ENCODE assay signal across 8 cellular contexts in the genomic region with DNA sequence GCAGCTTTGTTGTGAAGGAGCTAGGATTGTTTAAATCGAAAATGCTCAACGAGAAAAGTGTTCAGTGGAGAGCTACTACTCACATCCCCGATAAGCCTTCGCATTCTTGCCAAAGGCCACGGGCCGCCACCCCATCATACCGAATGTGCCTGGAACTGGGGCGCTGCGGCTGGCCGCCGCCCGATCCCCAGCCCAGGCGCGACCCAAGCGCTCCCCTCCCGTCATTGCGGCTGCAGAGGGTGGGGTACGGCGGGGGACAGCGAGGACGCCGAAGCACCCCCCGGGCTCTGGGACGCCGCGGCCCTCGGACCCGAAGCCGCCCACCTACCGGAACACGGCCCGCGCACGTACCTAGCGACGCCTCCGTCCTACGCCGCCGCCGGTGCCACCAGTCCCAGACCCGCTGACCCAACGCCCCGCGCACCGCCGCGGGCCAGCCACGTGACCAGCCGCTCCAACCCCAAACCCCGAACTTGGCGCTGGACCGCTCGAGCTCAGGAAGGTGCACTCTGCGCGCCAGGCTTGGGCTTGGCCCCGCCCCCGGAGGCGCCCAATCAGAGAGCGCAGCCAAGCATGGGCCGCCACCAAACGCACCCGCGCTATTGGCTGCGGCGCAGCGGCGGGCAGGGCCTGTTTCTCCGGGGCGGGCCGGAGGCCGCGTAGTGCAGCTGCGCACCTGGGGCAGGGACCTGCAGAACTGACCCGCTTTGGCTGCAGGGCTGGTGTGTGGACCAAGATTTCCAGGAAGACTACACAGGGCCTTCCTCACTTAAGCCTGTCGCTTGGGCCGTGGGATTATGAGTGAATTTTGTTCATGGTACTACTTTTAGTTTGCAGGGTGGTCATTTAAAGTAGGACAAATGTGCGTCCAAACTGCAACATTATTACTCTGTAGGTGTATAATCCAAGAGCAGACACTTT. TPM values are rescaled to one million over a fixed set of nuclear protein-coding genes. Genes with fewer than 3 reads are reported as not detected.
DNase-seq lines count a peak whose midpoint lies in the region; ATAC-seq, FAIRE-seq and TF ChIP-seq lines count a peak whose summit lies in the region.

Gene SHMT1, minus strand, starts transcription at position 530 of the 921 bp plus-strand sequence. CDS start 7,569 bp downstream, outside the sequence.

- peak within 1 kb of the TSS; percentile 45 for H3K27ac Mint-ChIP-seq in Caco-2 (ENCODE audit: unreplicated experiment)
- H3K27ac Mint-ChIP-seq in activated CD8-positive, alpha-beta memory T cell treated with anti-CD3 and anti-CD28 coated beads, Interleukin-2, amount 10 ng/mL, durations not matched to agents 7 days and 5 days: peak within 1 kb of the TSS; percentile 88

- peak within 1 kb of the TSS; percentile 74 for H4K91ac ChIP-seq in H1 (replicated peaks; ENCODE audit: insufficient read length, low read length)

- POLR2A ChIA-PET in Caco-2 (lab: Charles Lee) (no interaction called here), H1 (lab: Charles Lee; ENCODE audit: partially characterized antibody) (interaction anchor here (0.6 to 3.0 kb wide), 14 partner anchors 10 to 179 kb away, joined by 3 to 13 read pairs (median 4); partner anchors contain the start of genes ALKBH5, MIEF2, SMCR8 and TOP3A)

- no peak within 1 kb of the TSS for H2BK120ac ChIP-seq in H1 (replicated peaks; ENCODE audit: low read depth, low read length)
- no peak within 1 kb of the TSS for H2BK120ac ChIP-seq in mesendoderm (ENCODE audit: low read depth, low read length)

- H3K9me3 Mint-ChIP-seq in Caco-2 (ENCODE audit: unreplicated experiment): no peaks in the 10 kb centered on the region
- H3K9me3 Mint-ChIP-seq in activated CD8-positive, alpha-beta memory T cell treated with anti-CD3 and anti-CD28 coated beads, Interleukin-2, amount 10 ng/mL, durations not matched to agents 7 days and 5 days (ENCODE audit: low read depth): no peaks in the 10 kb centered on the region

- peaks cover 28% of the 10 kb centered on the region for H3K36me3 Mint-ChIP-seq in Caco-2 (ENCODE audit: insufficient read depth, unreplicated experiment)
- H3K36me3 Mint-ChIP-seq in activated CD8-positive, alpha-beta memory T cell treated with anti-CD3 and anti-CD28 coated beads, Interleukin-2, amount 10 ng/mL, durations not matched to agents 7 days and 5 days: peaks cover 9% of the 10 kb centered on the region

- FAIRE-seq in H1 (lab: Jason Lieb, UNC): no peak

- intact Hi-C loops in Caco-2 (cut with micrococcal nuclease; ENCODE audit: unreplicated experiment): loop anchor here (1.0 to 5.0 kb wide), 3 partner anchors 48 to 581 kb away; partner anchors contain the start of genes ALKBH5 and SMCR8

- peaks cover 6% of the 10 kb centered on the region for H3K23me2 ChIP-seq in H1 (ENCODE audit: low read depth, low read length)

- H2AK5ac ChIP-seq in H1 (ENCODE audit: low read depth, low read length): no peak within 1 kb of the TSS
- H2AK5ac ChIP-seq in mesendoderm (ENCODE audit: low read length): peak within 1 kb of the TSS; percentile 58

- H2AFZ ChIP-seq in H1 (ENCODE audit: low read length): peak within 1 kb of the TSS; percentile 83; the same call in 1 of the 2 replicates

- H3K9me3 ChIP-seq in Caco-2 (no peaks in the 10 kb centered on the region), H1 (ENCODE audit: insufficient read depth in 2 of 2, low read depth in 1 of 2, low read length in 1 of 2) (no peaks in the 10 kb centered on the region)

- H2BK20ac ChIP-seq in H1 (ENCODE audit: low read length): no peak within 1 kb of the TSS

- H3K23ac ChIP-seq in H1 (ENCODE audit: insufficient read length) (no peak within 1 kb of the TSS), mesendoderm (ENCODE audit: low read length) (peak within 1 kb of the TSS; percentile 97)

- no peak within 1 kb of the TSS for H3K4ac ChIP-seq in H1 (replicated peaks; ENCODE audit: insufficient read length, low read depth, low read length)
- H3K4ac ChIP-seq in mesendoderm (ENCODE audit: low read depth, low read length): peak within 1 kb of the TSS; percentile 63

- H3K56ac ChIP-seq in H1 (replicated peaks; ENCODE audit: insufficient read length, low read depth, low read length): peak within 1 kb of the TSS; percentile 30
- peak within 1 kb of the TSS; percentile 97 for H3K56ac ChIP-seq in mesendoderm (ENCODE audit: low read length)

- peaks cover 7% of the 10 kb centered on the region; the same call in 1 of the 2 replicates for H3K79me1 ChIP-seq in H1 (ENCODE audit: low read depth, low read length)
- peaks cover 4% of the 10 kb centered on the region for H3K79me1 ChIP-seq in mesendoderm (ENCODE audit: low read length)

- H4K20me1 ChIP-seq in H1 (replicated peaks in 1 of 2; ENCODE audit: control insufficient read depth in 1 of 2, insufficient read depth in 2 of 2, low read length in 2 of 2): peaks cover 0 to 2% of the 10 kb centered on the region in 2 experiments

- H3K36me3 ChIP-seq in Caco-2 (ENCODE audit: control insufficient read depth, insufficient read depth, low read length): no peaks in the 10 kb centered on the region
- peaks cover 0 to 8% (median 3%) of the 10 kb centered on the region in 4 experiments; a peak in 3 of 8 replicates for H3K36me3 ChIP-seq in H1 (ENCODE audit: control insufficient read depth in 2 of 4, insufficient read depth in 4 of 4, low read length in 3 of 4)
- no peaks in the 10 kb centered on the region for H3K36me3 ChIP-seq in mesendoderm (ENCODE audit: control insufficient read depth, insufficient read depth, low read length)

- H3K18ac ChIP-seq in H1 (ENCODE audit: extremely low read depth, low read length): peak within 1 kb of the TSS; percentile 72
- H3K18ac ChIP-seq in mesendoderm (ENCODE audit: low read length): peak within 1 kb of the TSS; percentile 47

- CTCF ChIA-PET in Caco-2 (lab: Charles Lee): interaction anchor here (0.6 kb wide), 1 partner anchor 262 kb away, joined by 3 read pairs; no protein-coding TSS in a partner anchor
- CTCF ChIA-PET in activated CD8-positive, alpha-beta memory T cell treated with anti-CD3 and anti-CD28 coated beads, Interleukin-2, amount 10 ng/mL, durations not matched to agents 7 days and 5 days (lab: Charles Lee): interaction anchor here (0.8 to 1.6 kb wide), 4 partner anchors 10 to 263 kb away, joined by 3 to 4 read pairs (median 3); no protein-coding TSS in a partner anchor
- CTCF ChIA-PET in H1 (lab: Charles Lee; ENCODE audit: partially characterized antibody): interaction anchor here (0.8 to 1.9 kb wide), 4 partner anchors 11 to 43 kb away, joined by 3 to 5 read pairs (median 4); no protein-coding TSS in a partner anchor

- BruUV-seq in Caco-2 (replicated peaks; lab: Mats Ljungman, UMichigan): TSS peak; percentile 66

- H2BK15ac ChIP-seq in H1 (ENCODE audit: low read length) (no peak within 1 kb of the TSS), mesendoderm (replicated peaks; ENCODE audit: low read depth) (no peak within 1 kb of the TSS)

- TF ChIP-seq CTCF in Caco-2 (IDR thresholded peaks at IDR 0.05; ENCODE audit: insufficient read depth in 1 of 2, low read depth in 1 of 2, low read length in 1 of 2, severe bottlenecking in 1 of 2, unreplicated experiment in 1 of 2): no peak
- 0 out of 4 replicates have a peak, but pooled peaks of 1 of the 3 experiments have one; percentile 3 for TF ChIP-seq CTCF in H1 (IDR thresholded peaks at IDR 0.05; ENCODE audit: control extremely low read depth in 1 of 3, insufficient read depth in 1 of 3, low read depth in 1 of 3, low read length in 3 of 3)

- H3K27ac ChIP-seq in H1 (ENCODE audit: low read depth, low read length) (no peak within 1 kb of the TSS; the same call in 1 of the 2 replicates), mesendoderm (ENCODE audit: low read depth, low read length) (peak within 1 kb of the TSS; percentile 38)

- H3K27me3 Mint-ChIP-seq in Caco-2 (ENCODE audit: insufficient read depth, unreplicated experiment): no peaks in the 10 kb centered on the region
- no peaks in the 10 kb centered on the region for H3K27me3 Mint-ChIP-seq in activated CD8-positive, alpha-beta memory T cell treated with anti-CD3 and anti-CD28 coated beads, Interleukin-2, amount 10 ng/mL, durations not matched to agents 7 days and 5 days

- peak within 1 kb of the TSS; percentile 78 to 79 for H3K4me2 ChIP-seq in H1 (ENCODE audit: insufficient read depth in 1 of 2, low read depth in 2 of 2, low read length in 2 of 2)
- H3K4me2 ChIP-seq in mesendoderm (ENCODE audit: low read length): peak within 1 kb of the TSS; percentile 89

- H4K8ac ChIP-seq in H1 (ENCODE audit: extremely low read depth, insufficient read depth, low read length): peak within 1 kb of the TSS; percentile 94
- H4K8ac ChIP-seq in mesendoderm (ENCODE audit: low read depth, low read length): peak within 1 kb of the TSS; percentile 69

- H2BK12ac ChIP-seq in H1 (ENCODE audit: low read depth, low read length): no peak within 1 kb of the TSS

- H3K4me1 ChIP-seq in Caco-2 (0 out of 2 replicates have a peak, but pooled peaks cover 4% of the 10 kb centered on the region), H1 (replicated peaks in 1 of 4; ENCODE audit: control insufficient read depth in 3 of 4, insufficient read depth in 4 of 4, low read length in 3 of 4) (peaks cover 0 to 2% (median 0%) of the 10 kb centered on the region in 4 experiments; a peak in 1 of 7 replicates), mesendoderm (ENCODE audit: control insufficient read depth, low read depth, low read length) (no peaks in the 10 kb centered on the region)

- H3K4me3 ChIP-seq in Caco-2 (ENCODE audit: low read depth, low read length): peak within 1 kb of the TSS; percentile 99
- H3K4me3 ChIP-seq in H1 (ENCODE audit: extremely low read depth in 1 of 4, insufficient read depth in 2 of 4, low read depth in 3 of 4, low read length in 4 of 4): peak within 1 kb of the TSS; percentile 84 to 94 (median 88)
- peak within 1 kb of the TSS; percentile 98 for H3K4me3 ChIP-seq in mesendoderm (ENCODE audit: low read length)

- H3K9ac ChIP-seq in H1 (replicated peaks in 1 of 4; ENCODE audit: extremely low read depth in 1 of 4, low read depth in 3 of 4, low read length in 3 of 4) (peak within 1 kb of the TSS; percentile 75 to 92 (median 83)), mesendoderm (ENCODE audit: low read length) (peak within 1 kb of the TSS; percentile 98)

- H3K14ac ChIP-seq in H1 (ENCODE audit: insufficient read length): peak within 1 kb of the TSS; percentile 98

- TF ChIP-seq RAD21 in H1 (IDR thresholded peaks at IDR 0.05 in 1 of 2, conservative IDR thresholded peaks at IDR 0.05 in 1 of 2; ENCODE audit: low read depth in 2 of 2, low read length in 2 of 2): peak; percentile 0 to 6; a peak in 1 of 4 replicates

- H3K4me3 Mint-ChIP-seq in Caco-2 (ENCODE audit: unreplicated experiment): peak within 1 kb of the TSS; percentile 81
- H3K4me3 Mint-ChIP-seq in activated CD8-positive, alpha-beta memory T cell treated with anti-CD3 and anti-CD28 coated beads, Interleukin-2, amount 10 ng/mL, durations not matched to agents 7 days and 5 days: peak within 1 kb of the TSS; percentile 87

- H4K5ac ChIP-seq in H1 (ENCODE audit: insufficient read length, low read depth, low read length) (peak within 1 kb of the TSS; percentile 78), mesendoderm (ENCODE audit: low read length) (no peak within 1 kb of the TSS)

- peak; percentile 96 to 98 for DNase-seq in Caco-2
- peak; percentile 91 for DNase-seq in HT1080 (ENCODE audit: low read depth)
- peak; percentile 88 for DNase-seq in NOMO-1 treated with dmso at 0.1 percent for 144 hours (lab: John Stamatoyannopoulos, UW; ENCODE audit: unreplicated experiment)
- peak; percentile 95 for DNase-seq in activated CD8-positive, alpha-beta memory T cell treated with anti-CD3 and anti-CD28 coated beads, Interleukin-2, amount 10 ng/mL, durations not matched to agents 7 days and 5 days
- DNase-seq in H1 (ENCODE audit: low read depth in 1 of 2, low spot score in 2 of 2): peak; percentile 92 to 96
- DNase-seq in mesendoderm: peak; percentile 97
- DNase-seq in stimulated activated CD8-positive, alpha-beta memory T cell treated with anti-CD3 and anti-CD28 coated beads, Interleukin-12 subunit alpha, Interleukin-12 subunit beta, amount 100 ng/mL, for 4 hours (ENCODE audit: low read depth): peak; percentile 84

- peak; percentile 95 for ATAC-seq in GM21360 (IDR thresholded peaks at IDR 0.05; ENCODE audit: unreplicated experiment)
- peak; percentile 100 for ATAC-seq in activated CD8-positive, alpha-beta memory T cell treated with anti-CD3 and anti-CD28 coated beads, Interleukin-2, amount 10 ng/mL, durations not matched to agents 7 days and 5 days

- H3K79me2 ChIP-seq in H1 (ENCODE audit: control insufficient read depth in 1 of 2, insufficient read depth in 2 of 2, low read length in 2 of 2) (peaks cover 4 to 35% of the 10 kb centered on the region in 2 experiments), mesendoderm (ENCODE audit: control insufficient read depth, insufficient read depth, low read length) (peaks cover 39% of the 10 kb centered on the region)

- 4% methylated on average over 29 of the region's 78 CpGs; no CpG with 5 or more reads in 1 of the 2 experiments for WGBS in H1 (ENCODE audit: extremely low coverage in 1 of 2, insufficient coverage in 1 of 2, insufficient read length in 1 of 2, insufficient replicate concordance in 2 of 2, low coverage in 1 of 2, low lambda C conversion rate in 2 of 2, missing lambda C conversion rate in 1 of 2), 2 experiments
- no CpG with 5 or more reads among the region's 78 CpGs for WGBS in mesendoderm (ENCODE audit: extremely low coverage, insufficient coverage, low lambda C conversion rate)

- no peak for TF ChIP-seq EP300 in H1 (IDR thresholded peaks at IDR 0.05; ENCODE audit: borderline replicate concordance in 1 of 2, low read depth in 2 of 2, low read length in 2 of 2)

- TF ChIP-seq POLR2A in H1 (IDR thresholded peaks at IDR 0.05; ENCODE audit: control extremely low read depth in 1 of 2, low read depth in 2 of 2, low read length in 2 of 2): peak; percentile 78 to 85

- H2BK5ac ChIP-seq in H1 (ENCODE audit: low read depth, low read length) (peak within 1 kb of the TSS; percentile 60; the same call in 1 of the 2 replicates), mesendoderm (ENCODE audit: low read length) (peak within 1 kb of the TSS; percentile 82)

- no peaks in the 10 kb centered on the region; the same call in 1 of the 2 replicates for H3K27me3 ChIP-seq in Caco-2 (replicated peaks; ENCODE audit: control insufficient read depth, insufficient read depth, low read length)
- no peaks in the 10 kb centered on the region for H3K27me3 ChIP-seq in H1 (replicated peaks in 1 of 4; ENCODE audit: control insufficient read depth in 3 of 4, extremely low read depth in 1 of 4, insufficient read depth in 3 of 4, low read length in 3 of 4)
- H3K27me3 ChIP-seq in mesendoderm (ENCODE audit: insufficient read depth, low read length, poor library complexity): no peaks in the 10 kb centered on the region

- H3K4me1 Mint-ChIP-seq in Caco-2 (ENCODE audit: low read depth, unreplicated experiment): peaks cover 7% of the 10 kb centered on the region
- peaks cover 23% of the 10 kb centered on the region for H3K4me1 Mint-ChIP-seq in activated CD8-positive, alpha-beta memory T cell treated with anti-CD3 and anti-CD28 coated beads, Interleukin-2, amount 10 ng/mL, durations not matched to agents 7 days and 5 days

RNA-seq across cellular contexts. Expression of gene SHMT1, which starts in this region (rescaled TPM):
- total RNA-seq in Caco-2 (2022): 69.4 and 72.4 TPM in 2 replicates
- 20.2 and 20.7 TPM in 2 replicates for total RNA-seq in HT1080 (2014; rRNA removed; shearing (Covaris generic))
- 11.0 and 12.9 TPM in 2 replicates for polyA plus RNA-seq in HT1080 (2015; cell fraction: cytosol; rRNA removed)
- polyA plus RNA-seq in HT1080 (2015; cell fraction: nucleus; rRNA removed): 13.8 and 15.7 TPM in 2 replicates
- total RNA-seq in activated CD8-positive, alpha-beta memory T cell treated with anti-CD3 and anti-CD28 coated beads, Interleukin-2, amount 10 ng/mL, durations not matched to agents 7 days and 5 days: 10 to 100 TPM; 60.3 to 66.5 TPM
- 38.0 and 39.3 TPM in 2 replicates for total RNA-seq in H1 (2021; fragmentation: NEBNext Ultra II Directional; extraction: Animal tissue kit (Norgen Biotek cat#: 25700))
- polyA plus RNA-seq in H1 (2011; rRNA removed): 30.7 and 31.9 TPM in 2 replicates
- polyA plus RNA-seq in H1 (2011; cell fraction: cytosol; rRNA removed): 34.5 TPM
- polyA plus RNA-seq in H1 (2011; cell fraction: nucleus; rRNA removed): 52.6 TPM
- 32.8 to 39.7 TPM (median 36.5 TPM) in 4 replicates for polyA plus RNA-seq in H1 (2012, experiment 1 of 2)
- 30.7 TPM for polyA plus RNA-seq in H1 (2012, experiment 2 of 2)
- 27.3 TPM for polyA plus RNA-seq in H1 (2013, experiment 1 of 2)
- 24.1 TPM for polyA plus RNA-seq in H1 (2013, experiment 2 of 2)
- polyA minus RNA-seq in H1 (2011; rRNA and poly(A)+ RNA removed): 36.3 and 41.1 TPM in 2 replicates
- 19.5 TPM for polyA minus RNA-seq in H1 (2011; cell fraction: cytosol; rRNA and poly(A)+ RNA removed)
- 37.4 TPM for polyA minus RNA-seq in H1 (2011; cell fraction: nucleus; rRNA and poly(A)+ RNA removed)
- polyA plus RNA-seq in mesendoderm (2013, experiment 1 of 2): 46.2 TPM
- polyA plus RNA-seq in mesendoderm (2013, experiment 2 of 2): 46.2 TPM
